ENCODE assay signal across 26 cellular contexts in the genomic region with DNA sequence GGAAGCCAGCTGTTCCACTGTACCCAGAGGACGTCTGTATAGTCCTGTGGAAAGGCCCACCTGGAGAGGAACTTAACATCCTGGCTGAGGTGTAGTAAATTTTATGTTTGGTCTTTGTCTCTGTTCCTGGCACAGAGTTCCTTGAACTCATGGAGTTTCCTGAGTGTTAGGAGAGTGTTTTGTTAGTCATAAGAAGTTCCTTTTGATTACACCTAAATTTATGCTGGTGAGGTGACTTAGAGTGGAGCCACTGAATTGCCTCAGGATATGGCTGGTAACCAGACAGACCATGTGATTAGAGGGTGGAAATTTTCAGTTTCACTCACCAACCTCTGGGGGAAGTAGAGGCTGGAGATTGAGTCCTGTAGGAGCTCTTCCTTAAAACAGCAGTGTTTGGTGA. TPM values are rescaled to one million over a fixed set of nuclear protein-coding genes. Genes with fewer than 3 reads are reported as not detected.
A peak's percentile ranks its signal among the peaks of the same experiment; 100 is the strongest.
DNase-seq lines count a peak whose midpoint lies in the region; ATAC-seq and TF ChIP-seq lines count a peak whose summit lies in the region.
"Had no signal": no experiment of that assay in that cellular context is flagged by ENCODE, and none has a peak within 500 bp of the region (broad histone marks: within the 10 kb centered on the region; RNA-seq: fewer than 3 reads in every experiment).

No MANE protein-coding gene starts in this region.

- ATAC-seq in left ventricle myocardium superior (peak; percentile 19), Right ventricle myocardium superior (ENCODE audit: poor library complexity) (no peak), Panc1 (peak; percentile 55; the same call in 1 of the 2 replicates), upper lobe of right lung (peak; percentile 44), HG02623 (IDR thresholded peaks at IDR 0.05; ENCODE audit: unreplicated experiment) (no peak)
- ATAC-seq: gastrocnemius medialis; naive thymus-derived CD8-positive, alpha-beta T cell had no signal

- DNase-seq in left ventricle myocardium superior (no peak), Right ventricle myocardium superior (no peak), Panc1 (ENCODE audit: low read depth, low spot score) (no peak), epithelial cell of esophagus (ENCODE audit: low read depth) (peak; percentile 71), upper lobe of right lung (no peak), NCI-H1417 (lab: John Stamatoyannopoulos, UW) (no peak), OCI-LY7 (ENCODE audit: low spot score) (no peak)
- DNase-seq: activated naive CD4-positive, alpha-beta T cell treated with anti-CD3 and anti-CD28 coated beads, Interleukin-2, amount 10 ng/mL, durations not matched to agents 7 days and 5 days; activated T-cell treated with anti-CD3 and anti-CD28 coated beads, Interleukin-2, amount 50 U/mL, for 48 hours; amygdala; central memory CD4-positive, alpha-beta T cell; COR-L47; gastrocnemius medialis; GOT3; Karpas-422; kidney; naive thymus-derived CD8-positive, alpha-beta T cell; NCI-H1105 treated with DMSO at 0.1 percent for 48 hours; NCI-H2081 treated with DMSO at 0.1 percent for 48 hours; NCI-H510A; ovary; SHP77; sigmoid colon; substantia nigra had no signal

- H3K27ac ChIP-seq in Panc1 (ENCODE audit: low read length) (peak overlapping the region; percentile 14; the same call in 1 of the 2 replicates), upper lobe of right lung (no peak overlapping the region), OCI-LY7 (ENCODE audit: low read depth, low read length, poor library complexity, severe bottlenecking) (no peak overlapping the region)
- H3K27ac ChIP-seq: ovary, sigmoid colon had no signal

- CTCF ChIA-PET in Panc1 (lab: Charles Lee) = no interaction called here
- CTCF ChIA-PET in OCI-LY7 (lab: Charles Lee; ENCODE audit: unreplicated experiment) = no interaction called here

- no peak overlapping the region for H2AFZ ChIP-seq in OCI-LY7 (ENCODE audit: low read length)

- in situ Hi-C loops in Panc1 (cut with HindIII; ENCODE audit: low pct_unique_long_range_greater_than_20kb, low sequenced_read_pairs) = no loop called here

- TF ChIP-seq CTCF in Panc1 (IDR thresholded peaks at IDR 0.05) (no peak), epithelial cell of esophagus (IDR thresholded peaks at IDR 0.05; ENCODE audit: insufficient read depth, low read depth, low read length, missing control alignments) (peak; percentile 18), upper lobe of right lung (IDR thresholded peaks at IDR 0.05) (no peak), OCI-LY7 (conservative IDR thresholded peaks at IDR 0.05; ENCODE audit: low read length) (no peak)

- peaks cover 6% of the 10 kb centered on the region for H3K4me1 ChIP-seq in Panc1 (ENCODE audit: control insufficient read depth, insufficient read depth, low read length)
- no peaks in the 10 kb centered on the region for H3K4me1 ChIP-seq in upper lobe of right lung
- H3K4me1 ChIP-seq in OCI-LY7 (ENCODE audit: insufficient read depth, low read length, poor library complexity, severe bottlenecking) = no peaks in the 10 kb centered on the region

- no peaks in the 10 kb centered on the region for H3K79me2 ChIP-seq in OCI-LY7 (ENCODE audit: insufficient read depth, low read depth, low read length)

- H3K27me3 ChIP-seq in Panc1 (ENCODE audit: control insufficient read depth, insufficient read depth, low read length) = no peaks in the 10 kb centered on the region
- no peaks in the 10 kb centered on the region for H3K27me3 ChIP-seq in upper lobe of right lung
- H3K27me3 ChIP-seq: gastrocnemius medialis, ovary, sigmoid colon had no signal

- no peaks in the 10 kb centered on the region for H4K20me1 ChIP-seq in OCI-LY7 (ENCODE audit: insufficient read depth, low read length)

- H3K36me3 ChIP-seq in Panc1 (ENCODE audit: control insufficient read depth, insufficient read depth, low read length) (no peaks in the 10 kb centered on the region), upper lobe of right lung (no peaks in the 10 kb centered on the region), OCI-LY7 (ENCODE audit: insufficient read depth, low read length) (no peaks in the 10 kb centered on the region)
- H3K36me3 ChIP-seq: gastrocnemius medialis, ovary, sigmoid colon had no signal

- H3K9me2 ChIP-seq in OCI-LY7 (ENCODE audit: insufficient read depth, low read length) = no peaks in the 10 kb centered on the region

- POLR2A ChIA-PET in Panc1 (lab: Charles Lee) (no interaction called here), OCI-LY7 (lab: Charles Lee) (no interaction called here)

- H3K4me3 ChIP-seq in Panc1 (ENCODE audit: low read depth in 2 of 2, low read length in 2 of 2) = no peak overlapping the region
- no peak overlapping the region for H3K4me3 ChIP-seq in epithelial cell of esophagus (ENCODE audit: low read length)
- no peak overlapping the region for H3K4me3 ChIP-seq in upper lobe of right lung
- no peak overlapping the region for H3K4me3 ChIP-seq in OCI-LY7 (ENCODE audit: low read depth, low read length, poor library complexity, severe bottlenecking)
- H3K4me3 ChIP-seq: gastrocnemius medialis, ovary, sigmoid colon had no signal

- H3K9me3 ChIP-seq in Panc1 (ENCODE audit: control insufficient read depth, insufficient read depth, low read depth, low read length) (no peaks in the 10 kb centered on the region), upper lobe of right lung (no peaks in the 10 kb centered on the region), OCI-LY7 (ENCODE audit: low read length) (no peaks in the 10 kb centered on the region)
- H3K9me3 ChIP-seq: gastrocnemius medialis, ovary, sigmoid colon had no signal

- BruUV-seq in Panc1 (replicated peaks; lab: Mats Ljungman, UMichigan) = no TSS peak
- no TSS peak for BruUV-seq in OCI-LY7 (replicated peaks; lab: Mats Ljungman, UMichigan)

- H3K4me2 ChIP-seq in OCI-LY7 (ENCODE audit: low read length) = no peak overlapping the region

- intact Hi-C loops in left ventricle myocardium superior (cut with micrococcal nuclease) (no loop called here), Right ventricle myocardium superior (cut with DNase I) (no loop called here), Panc1 (cut with micrococcal nuclease; ENCODE audit: unreplicated experiment) (no loop called here), upper lobe of right lung (cut with DNase I) (no loop called here), OCI-LY7 (cut with micrococcal nuclease; ENCODE audit: unreplicated experiment) (no loop called here)

RNA-seq across cellular contexts. Expression of a gene that starts 57.9 kb away (rescaled TPM):
- total RNA-seq in left ventricle myocardium superior = 26.4 TPM
- total RNA-seq in Right ventricle myocardium superior = 26.8 TPM
- 31.6 TPM for total RNA-seq in Panc1 (2021; ENCODE audit: unreplicated experiment)
- 12.9 TPM for polyA plus RNA-seq in Panc1 (2012; ENCODE audit: insufficient read length)
- 39.4 TPM for total RNA-seq in upper lobe of right lung
- 0.09 TPM in 1 of 2 replicates, not detected in the other for total RNA-seq in OCI-LY7 (2014; rRNA removed; shearing (Covaris generic))
- 0.27 and 0.31 TPM in 2 replicates for total RNA-seq in OCI-LY7 (2022)
- total RNA-seq: activated CD8-positive, alpha-beta memory T cell treated with anti-CD3 and anti-CD28 coated beads for 36 hours; naive thymus-derived CD8-positive, alpha-beta T cell had no signal
- polyA plus RNA-seq: naive thymus-derived CD8-positive, alpha-beta T cell had no signal

Comparison
In these comparisons a context has a peak if more than half of its experiments do, and no peak if none do; other contexts are left out.
1. ATAC-seq: peak in left ventricle myocardium superior (single experiment), Panc1 (single experiment) and upper lobe of right lung (single experiment); none in Right ventricle myocardium superior (single experiment) and HG02623 (single experiment).
2. RNA of a gene that starts 57.9 kb away (total RNA-seq): 39.4 TPM in upper lobe of right lung (single experiment), 31.6 TPM in Panc1 (single experiment), 26.8 TPM in Right ventricle myocardium superior (single experiment) and 26.4 TPM in left ventricle myocardium superior (single experiment); 0.09 to 0.31 TPM in OCI-LY7; every median in the first group is over 10 times any median in the second.